8 cellular contexts compared by ENCODE assay signal in the genomic region with DNA sequence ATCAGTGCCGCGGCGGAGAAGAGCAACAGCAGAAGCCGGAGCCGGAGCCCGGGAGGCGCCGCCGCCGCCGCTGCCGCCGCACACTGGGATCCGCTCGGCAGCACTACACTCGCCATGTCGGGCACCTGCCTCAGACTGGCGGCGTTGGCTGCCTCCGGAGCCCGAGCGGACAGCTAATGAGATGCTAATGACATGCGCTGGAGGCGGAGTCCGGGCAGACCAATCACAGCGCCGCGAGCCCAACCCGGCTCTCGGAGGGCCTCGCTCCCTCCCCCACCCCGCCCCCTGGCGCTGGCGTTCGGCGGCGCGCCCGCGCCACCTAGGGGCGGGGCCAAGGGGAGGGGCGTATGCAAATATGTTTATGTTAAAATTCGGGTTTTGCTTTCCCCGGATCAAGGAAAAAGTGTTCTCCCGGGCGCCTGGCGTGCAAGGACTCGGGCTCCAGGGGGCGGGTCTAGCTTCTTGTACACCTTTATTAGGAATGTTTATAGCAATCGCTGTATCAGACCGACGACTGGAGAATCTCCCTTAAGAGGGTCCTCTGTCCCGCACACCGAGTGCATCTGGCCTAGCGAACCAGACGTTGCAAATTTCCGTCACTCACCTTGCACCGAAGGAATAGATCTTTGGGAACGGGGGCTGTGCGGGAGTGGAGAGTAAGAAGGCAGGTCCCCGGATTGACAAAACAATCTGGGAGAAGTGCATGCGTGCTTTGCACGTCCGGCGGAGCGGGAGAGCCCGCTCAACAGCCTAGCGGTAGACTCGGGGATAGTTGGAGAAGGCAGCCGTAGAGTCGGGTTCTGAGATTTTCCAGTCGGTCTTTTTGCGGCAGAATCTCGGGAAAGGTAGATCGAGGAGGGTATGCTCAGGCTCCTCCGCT. TPM values are rescaled to one million over a fixed set of nuclear protein-coding genes. Genes with fewer than 3 reads are reported as not detected.
DNase-seq lines count a peak whose midpoint lies in the region; ATAC-seq and TF ChIP-seq lines count a peak whose summit lies in the region.

Gene CADM1, minus strand, starts transcription at position 137 of the 880 bp plus-strand sequence.

- H3K27me3 Mint-ChIP-seq in activated CD8-positive, alpha-beta memory T cell treated with anti-CD3 and anti-CD28 coated beads, Interleukin-2, amount 10 ng/mL, durations not matched to agents 7 days and 5 days: peaks cover 28% of the 10 kb centered on the region

- no peaks in the 10 kb centered on the region for H3K9me3 ChIP-seq in endocrine pancreas (ENCODE audit: control insufficient read depth, low read length)

- H3K4me1 Mint-ChIP-seq in activated CD8-positive, alpha-beta memory T cell treated with anti-CD3 and anti-CD28 coated beads, Interleukin-2, amount 10 ng/mL, durations not matched to agents 7 days and 5 days: peaks cover 5% of the 10 kb centered on the region

- H3K4me3 Mint-ChIP-seq in activated CD8-positive, alpha-beta memory T cell treated with anti-CD3 and anti-CD28 coated beads, Interleukin-2, amount 10 ng/mL, durations not matched to agents 7 days and 5 days: peak within 1 kb of the TSS; percentile 58

- H3K9me3 Mint-ChIP-seq in activated CD8-positive, alpha-beta memory T cell treated with anti-CD3 and anti-CD28 coated beads, Interleukin-2, amount 10 ng/mL, durations not matched to agents 7 days and 5 days (ENCODE audit: low read depth): no peaks in the 10 kb centered on the region

- peak; percentile 72 for DNase-seq in NCI-H524 treated with DMSO at 0.1 percent for 48 hours (lab: John Stamatoyannopoulos, UW)
- peak; percentile 79 for DNase-seq in activated CD8-positive, alpha-beta memory T cell treated with anti-CD3 and anti-CD28 coated beads, Interleukin-2, amount 10 ng/mL, durations not matched to agents 7 days and 5 days
- DNase-seq in medulla oblongata (ENCODE audit: extremely low spot score): peak; percentile 99
- peak; percentile 45 to 66 (median 50) for DNase-seq in stimulated activated CD4-positive, alpha-beta T cell treated with anti-CD3 and anti-CD28 coated beads, TNF-alpha, amount 100 ng/mL, for 24 hours (ENCODE audit: low read depth in 3 of 3)

- H3K36me3 Mint-ChIP-seq in activated CD8-positive, alpha-beta memory T cell treated with anti-CD3 and anti-CD28 coated beads, Interleukin-2, amount 10 ng/mL, durations not matched to agents 7 days and 5 days: no peaks in the 10 kb centered on the region

- 0 out of 3 replicates have a peak, but pooled peaks have one; percentile 7 for TF ChIP-seq CTCF in GM12872 (IDR thresholded peaks at IDR 0.05; ENCODE audit: insufficient read depth, low read depth, low read length)

- peak within 1 kb of the TSS; percentile 76 for H3K9ac ChIP-seq in endocrine pancreas (ENCODE audit: control insufficient read depth, insufficient read depth, low read length)

- H3K4me1 ChIP-seq in endocrine pancreas (ENCODE audit: control insufficient read depth, insufficient read depth, low read length): no peaks in the 10 kb centered on the region

- peak within 1 kb of the TSS; percentile 79 for H3K4me3 ChIP-seq in endocrine pancreas (ENCODE audit: control insufficient read depth, insufficient read depth, low read length)

- CTCF ChIA-PET in activated CD8-positive, alpha-beta memory T cell treated with anti-CD3 and anti-CD28 coated beads, Interleukin-2, amount 10 ng/mL, durations not matched to agents 7 days and 5 days (lab: Charles Lee): no interaction called here

- ATAC-seq in HG03135 (IDR thresholded peaks at IDR 0.05; ENCODE audit: unreplicated experiment): peak; percentile 62
- ATAC-seq in activated CD8-positive, alpha-beta memory T cell treated with anti-CD3 and anti-CD28 coated beads, Interleukin-2, amount 10 ng/mL, durations not matched to agents 7 days and 5 days: peak; percentile 92
- no peak for ATAC-seq in GM18511 (IDR thresholded peaks at IDR 0.05; ENCODE audit: unreplicated experiment)

- no peaks in the 10 kb centered on the region for H3K36me3 ChIP-seq in endocrine pancreas (ENCODE audit: control insufficient read depth, insufficient read depth, low read length)

- peak within 1 kb of the TSS; percentile 7 for H3K27ac Mint-ChIP-seq in activated CD8-positive, alpha-beta memory T cell treated with anti-CD3 and anti-CD28 coated beads, Interleukin-2, amount 10 ng/mL, durations not matched to agents 7 days and 5 days

- no peaks in the 10 kb centered on the region for H3K27me3 ChIP-seq in endocrine pancreas (ENCODE audit: control insufficient read depth, insufficient read depth, low read length)

RNA-seq across cellular contexts. Expression of gene CADM1, which starts in this region (rescaled TPM):
- 1 to 10 TPM in 1 of 2 experiments, under 1 TPM in 1; 0.76 to 1.2 TPM for total RNA-seq in activated CD8-positive, alpha-beta memory T cell treated with anti-CD3 and anti-CD28 coated beads, Interleukin-2, amount 10 ng/mL, durations not matched to agents 7 days and 5 days
